Comparison of ENCODE assay signal across 10 cellular contexts in genomic region chr17:37744961-37745800, GRCh38. TPM values are rescaled to one million over a fixed set of nuclear protein-coding genes. Genes with fewer than 3 reads are reported as not detected.
A peak's percentile ranks its signal among the peaks of the same experiment; 100 is the strongest.
DNase-seq lines count a peak whose midpoint lies in the region; ATAC-seq and TF ChIP-seq lines count a peak whose summit lies in the region.
"Had no signal": no experiment of that assay in that cellular context is flagged by ENCODE, and none has a peak within 500 bp of the region (broad histone marks: within the 10 kb centered on the region; RNA-seq: fewer than 3 reads in every experiment).

HNF1B (minus strand) TSS chr17:37745059; CDS start chr17:37744884, 175 bp downstream.

- TF ChIP-seq POLR2A in GM15510 (IDR thresholded peaks at IDR 0.05; ENCODE audit: borderline replicate concordance, extremely low read depth, insufficient read length) = peak; percentile 85

- no peaks in the 10 kb centered on the region for H3K9me3 Mint-ChIP-seq in activated T-cell treated with anti-CD3 and anti-CD28 coated beads, Interleukin-2, amount 50 U/mL, for 72 hours

- no peak within 1 kb of the TSS for H3K27ac Mint-ChIP-seq in activated T-cell treated with anti-CD3 and anti-CD28 coated beads, Interleukin-2, amount 50 U/mL, for 72 hours

- no peaks in the 10 kb centered on the region for H3K36me3 ChIP-seq in HEK293 (ENCODE audit: control insufficient read depth in 2 of 2, insufficient read depth in 1 of 2, low read length in 2 of 2)

- no peaks in the 10 kb centered on the region for H3K9me3 ChIP-seq in HEK293 (ENCODE audit: control insufficient read depth, insufficient read depth, low read depth, low read length)

- TF ChIP-seq CTCF in HEK293 (tag by site-specific recombination; IDR thresholded peaks at IDR 0.05) = no peak

- peaks cover 2 to 3% of the 10 kb centered on the region in 2 donors for H3K36me3 Mint-ChIP-seq in activated T-cell treated with anti-CD3 and anti-CD28 coated beads, Interleukin-2, amount 50 U/mL, for 72 hours (ENCODE audit: insufficient read depth in 2 of 2)

- CTCF ChIA-PET in HEK293 (lab: Yijun Ruan, JAX) = interaction anchor here (0.6 to 0.9 kb wide), 2 partner anchors 52 to 106 kb away, joined by 3 read pairs; no protein-coding TSS in a partner anchor

- peaks cover 77% of the 10 kb centered on the region for H3K27me3 Mint-ChIP-seq in activated T-cell treated with anti-CD3 and anti-CD28 coated beads, Interleukin-2, amount 50 U/mL, for 72 hours (ENCODE audit: low read depth)

- POLR2A ChIA-PET in HEK293 (lab: Yijun Ruan, JAX) = interaction anchor here (0.6 kb wide), 1 partner anchor 20 kb away, joined by 3 read pairs; no protein-coding TSS in a partner anchor

- H3K4me1 Mint-ChIP-seq in activated T-cell treated with anti-CD3 and anti-CD28 coated beads, Interleukin-2, amount 50 U/mL, for 72 hours (ENCODE audit: low read depth) = peaks cover 25% of the 10 kb centered on the region

- peak within 1 kb of the TSS; percentile 69 to 83 for H3K4me3 Mint-ChIP-seq in activated T-cell treated with anti-CD3 and anti-CD28 coated beads, Interleukin-2, amount 50 U/mL, for 72 hours

- peak; percentile 26 to 36 for ATAC-seq in activated T-cell treated with anti-CD3 and anti-CD28 coated beads, Interleukin-2, amount 50 U/mL, for 72 hours (replicated peaks in 1 of 2)

- no peaks in the 10 kb centered on the region for H3K4me1 ChIP-seq in HEK293 (ENCODE audit: control insufficient read depth, insufficient read depth, low read length)

- H3K4me3 ChIP-seq in HEK293 (ENCODE audit: low read depth, low read length) = peak within 1 kb of the TSS; percentile 60

- H3K27ac ChIP-seq in HEK293 (ENCODE audit: extremely low read depth, low read depth, low read length) = no peak within 1 kb of the TSS

- DNase-seq in activated T-cell treated with anti-CD3 and anti-CD28 coated beads, Interleukin-2, amount 50 U/mL, for 72 hours = peak; percentile 13 to 19
- DNase-seq in mucosa of gallbladder (ENCODE audit: low spot score) (peak; percentile 81), SW 1271 (lab: John Stamatoyannopoulos, UW) (no peak), NCI-H2227 (lab: John Stamatoyannopoulos, UW; ENCODE audit: unreplicated experiment) (no peak), epidermal melanocyte (ENCODE audit: insufficient read length, low spot score) (no peak)
- no peak for DNase-seq in activated CD4-positive, alpha-beta T cell treated with anti-CD3 and anti-CD28 coated beads for 4 hours

TF ChIP-seq in HEK293, 187 proteins besides CTCF, POLR2A, EP300 and RAD21:
- TF ChIP-seq ZNF837 (tag by site-specific recombination; IDR thresholded peaks at IDR 0.05) (no peak), ZNF26 (tag by site-specific recombination; IDR thresholded peaks at IDR 0.05) (no peak), ZNF830 (tag by site-specific recombination; IDR thresholded peaks at IDR 0.05; ENCODE audit: low read depth) (no peak), SCRT2 (tag by site-specific recombination; IDR thresholded peaks at IDR 0.05) (no peak), ZNF221 (tag by site-specific recombination; IDR thresholded peaks at IDR 0.05; ENCODE audit: borderline replicate concordance) (no peak), ZBTB21 (tag by site-specific recombination; IDR thresholded peaks at IDR 0.05) (no peak), ZNF488 (tag by site-specific recombination; IDR thresholded peaks at IDR 0.05) (no peak), OVOL3 (tag by site-specific recombination; IDR thresholded peaks at IDR 0.05) (no peak), SALL2 (tag by site-specific recombination; IDR thresholded peaks at IDR 0.05; ENCODE audit: borderline replicate concordance) (no peak), ZNF596 (tag by site-specific recombination; IDR thresholded peaks at IDR 0.05) (no peak), ZNF473 (tag by site-specific recombination; IDR thresholded peaks at IDR 0.05) (no peak), ZBTB48 (tag by site-specific recombination; IDR thresholded peaks at IDR 0.05) (no peak)

RNA-seq across cellular contexts. Expression of gene HNF1B, which starts in this region (rescaled TPM):
- under 1 TPM; 0.19 to 0.48 TPM for total RNA-seq in activated T-cell treated with anti-CD3 and anti-CD28 coated beads, Interleukin-2, amount 50 U/mL, for 72 hours
- 142 TPM for total RNA-seq in mucosa of gallbladder
- total RNA-seq: fibroblast of villous mesenchyme, NCI-H460 had no signal

Comparison
In these comparisons a context has a peak if more than half of its experiments do, and no peak if none do; other contexts are left out.
1. RNA of gene HNF1B (total RNA-seq): 142 TPM in mucosa of gallbladder (single experiment); 0.19 to 0.48 TPM in activated T-cell treated with anti-CD3 and anti-CD28 coated beads, Interleukin-2, amount 50 U/mL, for 72 hours; every median in the first group is over 10 times any median in the second.
2. Peak in DNase-seq and ATAC-seq in activated T-cell treated with anti-CD3 and anti-CD28 coated beads, Interleukin-2, amount 50 U/mL, for 72 hours; RNA of the gene not detected or under 1 TPM.